Comparison of ENCODE assay signal across 2 cellular contexts in genomic region chr10:14855453-14855852, GRCh38.
TF ChIP-seq lines count a peak whose summit lies in the region.

No MANE protein-coding gene starts in this region.

TF ChIP-seq in HepG2, 621 proteins besides CTCF, POLR2A, EP300 and RAD21:
- TF ChIP-seq STAT6 (CRISPR knock-in tag; IDR thresholded peaks at IDR 0.05; ENCODE audit: borderline replicate concordance): no peak
- no peak for TF ChIP-seq MED8 (CRISPR knock-in tag; IDR thresholded peaks at IDR 0.05; ENCODE audit: insufficient replicate concordance)
- TF ChIP-seq CEBPB (IDR thresholded peaks at IDR 0.05; ENCODE audit: borderline replicate concordance, low read depth, low read length): peak; percentile 33; the same call in 1 of the 2 replicates
- TF ChIP-seq MTF1 (CRISPR knock-in tag; IDR thresholded peaks at IDR 0.05): no peak
- no peak for TF ChIP-seq RFX1 (IDR thresholded peaks at IDR 0.05)
- TF ChIP-seq FOSL1 (CRISPR knock-in tag; IDR thresholded peaks at IDR 0.05; ENCODE audit: borderline replicate concordance): no peak
- no peak for TF ChIP-seq PLRG1 (conservative IDR thresholded peaks at IDR 0.05)
- TF ChIP-seq ATF7 (IDR thresholded peaks at IDR 0.05): 0 out of 2 replicates have a peak, but pooled peaks have one; percentile 36
- TF ChIP-seq ATF7 (CRISPR knock-in tag; IDR thresholded peaks at IDR 0.05): no peak

TF ChIP-seq in IMR-90, 13 proteins besides CTCF, POLR2A, EP300 and RAD21:
- TF ChIP-seq SMC3 (IDR thresholded peaks at IDR 0.05; ENCODE audit: low read depth, low read length): no peak
- no peak for TF ChIP-seq NFE2L2 (IDR thresholded peaks at IDR 0.05; ENCODE audit: low read depth, low read length)
- TF ChIP-seq CEBPB (IDR thresholded peaks at IDR 0.05; ENCODE audit: low read depth, low read length): peak; percentile 55; the same call in 1 of the 2 replicates
